26 cellular contexts compared by ENCODE assay signal in genomic region chr20:19497064-19497463, GRCh38.
DNase-seq lines count a peak whose midpoint lies in the region; FAIRE-seq and TF ChIP-seq lines count a peak whose summit lies in the region.
"Had no signal": no experiment of that assay in that cellular context is flagged by ENCODE, and none has a peak within 500 bp of the region (broad histone marks: within the 10 kb centered on the region; RNA-seq: fewer than 3 reads in every experiment).

No MANE protein-coding gene starts in this region.

- intact Hi-C loops in activated CD4-positive, alpha-beta memory T cell treated with anti-CD3 and anti-CD28 coated beads for 36 hours (cut with micrococcal nuclease): no loop called here
- intact Hi-C loops in CD14-positive monocyte (cut with micrococcal nuclease): no loop called here

- H3K9me3 ChIP-seq in osteoblast (ENCODE audit: low read depth, low read length): no peaks in the 10 kb centered on the region
- H3K9me3 ChIP-seq: BLaER1 treated with 17β-estradiol and CSF1 and Interleukin-3, amounts not matched to agents 10 nM and 100 nM; colonic mucosa; lower lobe of right lung; MG63; pancreas had no signal

- no peaks in the 10 kb centered on the region for H4K20me1 ChIP-seq in osteoblast (ENCODE audit: insufficient read depth, low read length)
- H4K20me1 ChIP-seq: BLaER1 treated with 17β-estradiol and CSF1 and Interleukin-3, amounts not matched to agents 10 nM and 100 nM had no signal

- H3K4me1 Mint-ChIP-seq in activated CD4-positive, alpha-beta memory T cell treated with anti-CD3 and anti-CD28 coated beads for 36 hours (ENCODE audit: low read depth): no peaks in the 10 kb centered on the region
- H3K4me1 Mint-ChIP-seq in CD14-positive monocyte (peaks cover 7% of the 10 kb centered on the region), type B pancreatic cell (ENCODE audit: unreplicated experiment) (no peaks in the 10 kb centered on the region)

- H3K4me3 ChIP-seq in BJ (ENCODE audit: low read depth, low read length) (no peak overlapping the region), bronchial epithelial cell (ENCODE audit: low read depth, low read length) (no peak overlapping the region), osteoblast (ENCODE audit: insufficient read depth, low read length) (no peak overlapping the region)
- H3K4me3 ChIP-seq: BLaER1 treated with 17β-estradiol and CSF1 and Interleukin-3, amounts not matched to agents 10 nM and 100 nM; colonic mucosa; lower lobe of right lung; MG63; pancreas had no signal

- peak; percentile 63 for DNase-seq in BJ (ENCODE audit: low read depth)
- DNase-seq in HT1080 (ENCODE audit: low read depth): peak; percentile 91
- peak; percentile 19 for DNase-seq in bronchial epithelial cell (ENCODE audit: low read depth)
- DNase-seq in osteoblast (ENCODE audit: insufficient read length, low spot score, missing footprints): peak; percentile 80
- no peak for DNase-seq in NCI-H2107 (lab: John Stamatoyannopoulos, UW)
- DNase-seq in activated CD4-positive, alpha-beta memory T cell treated with anti-CD3 and anti-CD28 coated beads for 36 hours: no peak
- no peak for DNase-seq in CD14-positive monocyte (ENCODE audit: low spot score)
- no peak for DNase-seq in type B pancreatic cell (ENCODE audit: extremely low spot score, unreplicated experiment)
- DNase-seq: activated CD4-positive, alpha-beta T cell treated with anti-CD3 and anti-CD28 coated beads for 4 hours; activated CD8-positive, alpha-beta memory T cell treated with anti-CD3 and anti-CD28 coated beads, Interleukin-2, amount 50 U/mL, for 4 hours; activated gamma-delta T cell; amygdala; colonic mucosa; DMS 273 treated with DMSO at 0.1 percent for 48 hours; lower lobe of right lung; MG63; naive B cell; NCI-H1694; NCI-H524; pancreas; stimulated activated CD4-positive, alpha-beta T cell treated with anti-CD3 and anti-CD28 coated beads, Interleukin-2, amount 100 ng/mL, for 48 hours; substantia nigra; T1000 had no signal

- no peak overlapping the region for H3K27ac Mint-ChIP-seq in activated CD4-positive, alpha-beta memory T cell treated with anti-CD3 and anti-CD28 coated beads for 36 hours
- H3K27ac Mint-ChIP-seq in CD14-positive monocyte (no peak overlapping the region), type B pancreatic cell (no peak overlapping the region)
- H3K27ac Mint-ChIP-seq: naive B cell had no signal

- no peak for TF ChIP-seq CTCF in BJ (IDR thresholded peaks at IDR 0.05; ENCODE audit: insufficient read depth, low read depth, low read length)
- TF ChIP-seq CTCF in bronchial epithelial cell (IDR thresholded peaks at IDR 0.05; ENCODE audit: insufficient read depth, low read length, severe bottlenecking): no peak
- TF ChIP-seq CTCF in osteoblast (IDR thresholded peaks at IDR 0.05; ENCODE audit: extremely low read depth, low read depth, low read length): no peak
- TF ChIP-seq CTCF in CD14-positive monocyte (IDR thresholded peaks at IDR 0.05): no peak
- TF ChIP-seq CTCF in type B pancreatic cell (conservative IDR thresholded peaks at IDR 0.05): no peak

- H3K36me3 ChIP-seq in BJ (ENCODE audit: control insufficient read depth, insufficient read depth, low read length) (no peaks in the 10 kb centered on the region), bronchial epithelial cell (ENCODE audit: control insufficient read depth, insufficient read depth, low read length) (no peaks in the 10 kb centered on the region), osteoblast (ENCODE audit: insufficient read depth, low read length) (no peaks in the 10 kb centered on the region)
- H3K36me3 ChIP-seq: BLaER1 treated with 17β-estradiol and CSF1 and Interleukin-3, amounts not matched to agents 10 nM and 100 nM; colonic mucosa; lower lobe of right lung; MG63; pancreas had no signal

- H3K9me3 Mint-ChIP-seq in activated CD4-positive, alpha-beta memory T cell treated with anti-CD3 and anti-CD28 coated beads for 36 hours: no peaks in the 10 kb centered on the region
- H3K9me3 Mint-ChIP-seq in CD14-positive monocyte (no peaks in the 10 kb centered on the region), type B pancreatic cell (no peaks in the 10 kb centered on the region)
- H3K9me3 Mint-ChIP-seq: naive B cell had no signal

- no peaks in the 10 kb centered on the region for H3K27me3 ChIP-seq in BJ (ENCODE audit: control insufficient read depth, insufficient read depth, low read length)
- no peaks in the 10 kb centered on the region for H3K27me3 ChIP-seq in bronchial epithelial cell (ENCODE audit: control insufficient read depth, insufficient read depth, low read length)
- no peaks in the 10 kb centered on the region for H3K27me3 ChIP-seq in osteoblast (ENCODE audit: insufficient read depth, low read length)
- H3K27me3 ChIP-seq: BLaER1 treated with 17β-estradiol and CSF1 and Interleukin-3, amounts not matched to agents 10 nM and 100 nM; colonic mucosa; MG63; pancreas had no signal

- H3K79me2 ChIP-seq in osteoblast (ENCODE audit: insufficient read depth, low read length): no peaks in the 10 kb centered on the region

- H2AFZ ChIP-seq in osteoblast (ENCODE audit: low read length): peak overlapping the region; percentile 9

- H3K27me3 Mint-ChIP-seq in activated CD4-positive, alpha-beta memory T cell treated with anti-CD3 and anti-CD28 coated beads for 36 hours: no peaks in the 10 kb centered on the region
- H3K27me3 Mint-ChIP-seq in CD14-positive monocyte (ENCODE audit: low read depth in 3 of 3) (peaks cover 0 to 6% (median 2%) of the 10 kb centered on the region in 3 donors), type B pancreatic cell (peaks cover 5% of the 10 kb centered on the region)

- POLR2A ChIA-PET in BJ (lab: Charles Lee): no interaction called here
- POLR2A ChIA-PET in activated CD4-positive, alpha-beta memory T cell treated with anti-CD3 and anti-CD28 coated beads for 36 hours (lab: Charles Lee): no interaction called here

- H3K4me1 ChIP-seq in osteoblast (ENCODE audit: insufficient read depth, low read length): peaks cover 18% of the 10 kb centered on the region
- H3K4me1 ChIP-seq: colonic mucosa, lower lobe of right lung, pancreas had no signal

- no peak for FAIRE-seq in bronchial epithelial cell (lab: Jason Lieb, UNC)
- FAIRE-seq: endothelial cell of umbilical vein, GM19239, pancreas had no signal

- no peak overlapping the region for H3K4me3 Mint-ChIP-seq in activated CD4-positive, alpha-beta memory T cell treated with anti-CD3 and anti-CD28 coated beads for 36 hours
- H3K4me3 Mint-ChIP-seq in CD14-positive monocyte (no peak overlapping the region), type B pancreatic cell (no peak overlapping the region)
- H3K4me3 Mint-ChIP-seq: naive B cell had no signal

- CTCF ChIA-PET in BJ (lab: Yijun Ruan, JAX): no interaction called here
- CTCF ChIA-PET in activated CD4-positive, alpha-beta memory T cell treated with anti-CD3 and anti-CD28 coated beads for 36 hours (lab: Charles Lee): no interaction called here

- peak overlapping the region; percentile 70 for H3K27ac ChIP-seq in osteoblast (ENCODE audit: low read depth, low read length)
- H3K27ac ChIP-seq: BLaER1 treated with 17β-estradiol and CSF1 and Interleukin-3, amounts not matched to agents 10 nM and 100 nM; colonic mucosa; lower lobe of right lung; pancreas had no signal

- H3K36me3 Mint-ChIP-seq in activated CD4-positive, alpha-beta memory T cell treated with anti-CD3 and anti-CD28 coated beads for 36 hours: no peaks in the 10 kb centered on the region
- no peaks in the 10 kb centered on the region for H3K36me3 Mint-ChIP-seq in CD14-positive monocyte
- H3K36me3 Mint-ChIP-seq in type B pancreatic cell: no peaks in the 10 kb centered on the region
- H3K36me3 Mint-ChIP-seq: naive B cell had no signal

- H3K4me2 ChIP-seq in osteoblast (ENCODE audit: insufficient read depth, low read length): no peak overlapping the region

Comparison
In these comparisons a context has a peak if more than half of its experiments do, and no peak if none do; other contexts are left out.
1. DNase-seq: peak in BJ (single experiment), HT1080 (single experiment), bronchial epithelial cell (single experiment) and osteoblast (single experiment); none in NCI-H2107 (single experiment), activated CD4-positive, alpha-beta memory T cell treated with anti-CD3 and anti-CD28 coated beads for 36 hours (single experiment), CD14-positive monocyte (single experiment) and type B pancreatic cell (single experiment).